Comparison of ENCODE assay signal across 22 cellular contexts in the genomic region with DNA sequence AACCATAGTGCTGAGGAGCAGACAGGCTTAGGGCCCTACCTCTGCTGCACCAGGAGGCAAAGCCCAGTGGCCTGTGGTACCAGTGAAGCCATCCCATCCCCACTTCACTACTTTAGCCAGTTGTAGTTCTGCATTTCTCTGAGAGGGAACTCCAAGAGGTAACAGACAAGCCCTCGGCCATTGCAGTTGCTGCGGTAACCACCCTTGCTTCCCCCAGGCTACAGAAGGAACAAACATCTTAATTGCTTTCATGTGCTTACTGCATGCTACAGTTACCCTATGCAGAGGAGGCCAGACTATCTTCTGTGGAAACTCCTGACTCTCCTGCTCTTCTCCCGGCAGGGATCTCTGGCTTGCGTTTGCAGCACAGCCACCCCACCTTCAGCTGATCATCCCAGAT.
"Had no signal": no experiment of that assay in that cellular context is flagged by ENCODE, and none has a peak within 500 bp of the region (broad histone marks: within the 10 kb centered on the region; RNA-seq: fewer than 3 reads in every experiment).

No MANE protein-coding gene starts in this region.

- H3K27ac ChIP-seq: colonic mucosa, esophagus squamous epithelium, gastrocnemius medialis, neutrophil, psoas muscle, right lobe of liver, suprapubic skin, thyroid gland, uterus had no signal

- H3K27me3 ChIP-seq: colonic mucosa, esophagus squamous epithelium, gastrocnemius medialis, heart right ventricle, neutrophil, suprapubic skin, thyroid gland, uterus had no signal

- ATAC-seq: gastrocnemius medialis; mucosa of descending colon; naive thymus-derived CD8-positive, alpha-beta T cell; psoas muscle; stimulated activated effector memory CD8-positive, alpha-beta T cell treated with anti-CD3 and anti-CD28 coated beads, Interleukin-12 subunit alpha, Interleukin-12 subunit beta, amount 100 ng/mL, for 72 hours; stimulated activated naive CD8-positive, alpha-beta T cell treated with anti-CD3 and anti-CD28 coated beads, Interleukin-15, Interleukin-2, amounts not matched to agents 100 U/mL and 50 U/mL, for 24 hours had no signal

- DNase-seq: colonic mucosa; dermis blood vessel endothelial cell; esophagus squamous epithelium; gastrocnemius medialis; heart right ventricle; hypothalamus; islet precursor cell; left ventricle myocardium inferior; mesenchymal stem cell; mucosa of descending colon; naive thymus-derived CD8-positive, alpha-beta T cell; psoas muscle; retina; right lobe of liver; stimulated activated CD4-positive, alpha-beta T cell treated with anti-CD3 and anti-CD28 coated beads, Interleukin-4, amount 100 ng/mL, for 1 hour; stimulated activated CD8-positive, alpha-beta memory T cell treated with anti-CD3 and anti-CD28 coated beads, Interleukin-4, amount 100 ng/mL, for 48 hours; stimulated activated naive CD8-positive, alpha-beta T cell treated with anti-CD3 and anti-CD28 coated beads, Interleukin-15, Interleukin-2, amounts not matched to agents 100 U/mL and 50 U/mL, for 24 hours; thyroid gland; uterus had no signal

- H3K4me1 ChIP-seq: colonic mucosa, esophagus squamous epithelium, gastrocnemius medialis, psoas muscle, right lobe of liver, suprapubic skin, thyroid gland, uterus had no signal
